ENCODE assay signal across 8 cellular contexts in genomic region chr10:79892896-79893295, GRCh38. TPM values are rescaled to one million over a fixed set of nuclear protein-coding genes. Genes with fewer than 3 reads are reported as not detected.
"Had no signal": no experiment of that assay in that cellular context is flagged by ENCODE, and none has a peak within 500 bp of the region (broad histone marks: within the 10 kb centered on the region; RNA-seq: fewer than 3 reads in every experiment).

No MANE protein-coding gene starts in this region.

RNA-seq across cellular contexts. Expression of gene SFTPD, which starts 56.0 kb away (rescaled TPM):
- total RNA-seq: kidney epithelial cell, left colon, lung microvascular endothelial cell, mesenteric fat pad, mononuclear cell, myocyte had no signal
- polyA plus RNA-seq: immature natural killer cell, mammary epithelial cell had no signal
